Comparison of ENCODE assay signal across 29 cellular contexts in genomic region chr1:187374130-187374529, GRCh38.
"Had no signal": no experiment of that assay in that cellular context is flagged by ENCODE, and none has a peak within 500 bp of the region (broad histone marks: within the 10 kb centered on the region; RNA-seq: fewer than 3 reads in every experiment).

No MANE protein-coding gene starts in this region.

- H3K36me3 Mint-ChIP-seq: stimulated activated effector memory CD8-positive, alpha-beta T cell treated with anti-CD3 and anti-CD28 coated beads, Interleukin-12 subunit alpha, Interleukin-12 subunit beta, amount 100 ng/mL, for 72 hours; type B pancreatic cell had no signal

- H3K27me3 Mint-ChIP-seq: dendritic cell treated with granulocyte-macrophage colony-stimulating factor and Interleukin-4, amounts not matched to agents 40 ng/mL and 50 ng/mL, for 4 days had no signal

- DNase-seq: colonic mucosa; effector CD8-positive, alpha-beta T cell; foreskin keratinocyte; heart left ventricle; immature natural killer cell; islet precursor cell; kidney glomerular epithelial cell; left colon; left ventricle myocardium superior; lower lobe of right lung; natural killer cell; pancreas; retina; right lobe of liver; small intestine; stimulated activated CD4-positive, alpha-beta T cell treated with anti-CD3 and anti-CD28 coated beads, Interleukin-12 subunit alpha, Interleukin-12 subunit beta, amount 100 ng/mL, for 4 hours; stimulated activated CD4-positive, alpha-beta T cell treated with anti-CD3 and anti-CD28 coated beads, Interleukin-1b, Interleukin-23, amount 100 ng/mL, for 48 hours; stimulated activated CD4-positive, alpha-beta T cell treated with anti-CD3 and anti-CD28 coated beads, Interleukin-4, amount 100 ng/mL, for 24 hours; stimulated activated naive CD4-positive, alpha-beta T cell treated with Interleukin-2 at 50 U/mL for 16 hours; stomach; testis; tibial artery had no signal

- H3K36me3 ChIP-seq: colonic mucosa, esophagus muscularis mucosa, gastroesophageal sphincter, heart left ventricle, lower lobe of right lung, neutrophil, pancreas, right lobe of liver, stomach, tibial artery had no signal

- H3K4me3 ChIP-seq: colonic mucosa, esophagus muscularis mucosa, gastroesophageal sphincter, heart left ventricle, hepatocyte, lower lobe of right lung, pancreas, right lobe of liver, stomach, testis, tibial artery had no signal

- H3K9me3 Mint-ChIP-seq: type B pancreatic cell had no signal

- H3K4me1 ChIP-seq: colonic mucosa, esophagus muscularis mucosa, foreskin keratinocyte, gastroesophageal sphincter, heart left ventricle, lower lobe of right lung, pancreas, right lobe of liver, stomach, testis, tibial artery had no signal

- H3K27me3 ChIP-seq: colonic mucosa, esophagus muscularis mucosa, foreskin keratinocyte, gastroesophageal sphincter, heart left ventricle, hepatocyte, neutrophil, pancreas, right lobe of liver, stomach, testis, tibial artery had no signal

- H3K9me3 ChIP-seq: colonic mucosa, esophagus muscularis mucosa, gastroesophageal sphincter, heart left ventricle, lower lobe of right lung, neutrophil, pancreas, right lobe of liver, stomach, testis, tibial artery had no signal

- H3K4me2 ChIP-seq: hepatocyte had no signal

- H3K27ac ChIP-seq: colonic mucosa, esophagus muscularis mucosa, foreskin keratinocyte, gastroesophageal sphincter, heart left ventricle, hepatocyte, lower lobe of right lung, neutrophil, pancreas, right lobe of liver, stomach, testis, tibial artery had no signal

- H3K4me3 Mint-ChIP-seq: dendritic cell treated with granulocyte-macrophage colony-stimulating factor and Interleukin-4, amounts not matched to agents 40 ng/mL and 50 ng/mL, for 4 days; immature natural killer cell; natural killer cell; stimulated activated effector memory CD8-positive, alpha-beta T cell treated with anti-CD3 and anti-CD28 coated beads, Interleukin-12 subunit alpha, Interleukin-12 subunit beta, amount 100 ng/mL, for 72 hours; type B pancreatic cell had no signal

- H3K79me2 ChIP-seq: hepatocyte had no signal

- H3K4me1 Mint-ChIP-seq: immature natural killer cell; natural killer cell; stimulated activated effector memory CD8-positive, alpha-beta T cell treated with anti-CD3 and anti-CD28 coated beads, Interleukin-12 subunit alpha, Interleukin-12 subunit beta, amount 100 ng/mL, for 72 hours had no signal

- H3K27ac Mint-ChIP-seq: dendritic cell treated with granulocyte-macrophage colony-stimulating factor and Interleukin-4, amounts not matched to agents 40 ng/mL and 50 ng/mL, for 4 days; immature natural killer cell; natural killer cell; stimulated activated effector memory CD8-positive, alpha-beta T cell treated with anti-CD3 and anti-CD28 coated beads, Interleukin-12 subunit alpha, Interleukin-12 subunit beta, amount 100 ng/mL, for 72 hours; type B pancreatic cell had no signal
